In genomic region chr17:72192409-72193192, GRCh38 we compare ENCODE assay signal across 13 cellular contexts.
DNase-seq lines count a peak whose midpoint lies in the region; ATAC-seq and TF ChIP-seq lines count a peak whose summit lies in the region.
"Had no signal": no experiment of that assay in that cellular context is flagged by ENCODE, and none has a peak within 500 bp of the region (broad histone marks: within the 10 kb centered on the region; RNA-seq: fewer than 3 reads in every experiment).

No MANE protein-coding gene starts in this region.

- no peak for ATAC-seq in HG02642 (IDR thresholded peaks at IDR 0.05; ENCODE audit: poor library complexity, unreplicated experiment)
- no peak for ATAC-seq in activated T-helper 17 cell treated with anti-CD3 and anti-CD28 coated beads, Interleukin-2, amount 50 U/mL, for 72 hours (replicated peaks)

- BruUV-seq in Caco-2 (replicated peaks; lab: Mats Ljungman, UMichigan), result no TSS peak

- H3K4me1 ChIP-seq in mesodermal cell (ENCODE audit: control insufficient read depth, insufficient read depth, low read length, poor library complexity, severe bottlenecking) (peaks cover 17% of the 10 kb centered on the region), Caco-2 (no peaks in the 10 kb centered on the region)

- 86 to 88% methylated on average over 3 to 5 of the region's 8 CpGs for WGBS in mesodermal cell (ENCODE audit: insufficient coverage in 2 of 2), 2 experiments

- H3K27ac ChIP-seq in AG04450 (ENCODE audit: low read depth, low read length) (peak overlapping the region; percentile 85), mesodermal cell (ENCODE audit: low read depth, low read length, severe bottlenecking) (peak overlapping the region; percentile 53)
- H3K27ac ChIP-seq: BLaER1 had no signal

- H3K4me1 Mint-ChIP-seq in Caco-2 (ENCODE audit: low read depth, unreplicated experiment) (no peaks in the 10 kb centered on the region), chondrocyte (ENCODE audit: low read depth) (no peaks in the 10 kb centered on the region)
- H3K4me1 Mint-ChIP-seq in activated T-helper 17 cell treated with anti-CD3 and anti-CD28 coated beads, Interleukin-2, amount 50 U/mL, for 72 hours, result no peaks in the 10 kb centered on the region
- H3K4me1 Mint-ChIP-seq: naive B cell had no signal

- CTCF ChIA-PET in AG04450 (lab: Charles Lee) (no interaction called here), Caco-2 (lab: Charles Lee) (no interaction called here)

- H3K4me3 ChIP-seq in AG04450 (ENCODE audit: low read depth, low read length) (no peak overlapping the region), MG63 (no peak overlapping the region), fibroblast of mammary gland (ENCODE audit: control insufficient read depth, low read depth, low read length) (no peak overlapping the region), mesodermal cell (ENCODE audit: extremely low read depth, insufficient read depth, low read length, poor library complexity, severe bottlenecking) (no peak overlapping the region), Caco-2 (ENCODE audit: low read depth, low read length) (no peak overlapping the region)
- H3K4me3 ChIP-seq: BLaER1 had no signal

- H3K27me3 Mint-ChIP-seq in Caco-2 (ENCODE audit: insufficient read depth, unreplicated experiment), result no peaks in the 10 kb centered on the region
- peaks cover 7% of the 10 kb centered on the region for H3K27me3 Mint-ChIP-seq in activated T-helper 17 cell treated with anti-CD3 and anti-CD28 coated beads, Interleukin-2, amount 50 U/mL, for 72 hours
- no peaks in the 10 kb centered on the region for H3K27me3 Mint-ChIP-seq in chondrocyte (ENCODE audit: low read depth)
- H3K27me3 Mint-ChIP-seq: naive B cell had no signal

- H3K4me3 Mint-ChIP-seq in Caco-2 (ENCODE audit: unreplicated experiment), result no peak overlapping the region
- no peak overlapping the region for H3K4me3 Mint-ChIP-seq in activated T-helper 17 cell treated with anti-CD3 and anti-CD28 coated beads, Interleukin-2, amount 50 U/mL, for 72 hours
- no peak overlapping the region for H3K4me3 Mint-ChIP-seq in chondrocyte (ENCODE audit: unreplicated experiment)
- H3K4me3 Mint-ChIP-seq: naive B cell had no signal

- H3K27ac Mint-ChIP-seq in Caco-2 (ENCODE audit: unreplicated experiment) (no peak overlapping the region), chondrocyte (ENCODE audit: unreplicated experiment) (no peak overlapping the region)
- H3K27ac Mint-ChIP-seq in activated T-helper 17 cell treated with anti-CD3 and anti-CD28 coated beads, Interleukin-2, amount 50 U/mL, for 72 hours, result no peak overlapping the region

- intact Hi-C loops in Caco-2 (cut with micrococcal nuclease; ENCODE audit: unreplicated experiment), result no loop called here

- no peaks in the 10 kb centered on the region for H3K9me3 ChIP-seq in AG04450 (ENCODE audit: control insufficient read depth, insufficient read depth, low read length)
- H3K9me3 ChIP-seq in MG63, result peaks cover 7% of the 10 kb centered on the region; the same call in 1 of the 2 replicates
- no peaks in the 10 kb centered on the region for H3K9me3 ChIP-seq in mesodermal cell (ENCODE audit: control insufficient read depth, low read length)
- H3K9me3 ChIP-seq in Caco-2, result no peaks in the 10 kb centered on the region; the same call in 1 of the 2 replicates

- TF ChIP-seq CTCF in AG04450 (IDR thresholded peaks at IDR 0.05; ENCODE audit: low read depth, low read length) (no peak), fibroblast of mammary gland (conservative IDR thresholded peaks at IDR 0.05; ENCODE audit: control insufficient read depth, insufficient read depth, low read depth, low read length) (no peak), Caco-2 (IDR thresholded peaks at IDR 0.05; ENCODE audit: insufficient read depth in 1 of 2, low read depth in 1 of 2, low read length in 1 of 2, severe bottlenecking in 1 of 2, unreplicated experiment in 1 of 2) (no peak), chondrocyte (IDR thresholded peaks at IDR 0.05) (no peak)

- peaks cover 18% of the 10 kb centered on the region for H3K9me3 Mint-ChIP-seq in Caco-2 (ENCODE audit: unreplicated experiment)
- H3K9me3 Mint-ChIP-seq in activated T-helper 17 cell treated with anti-CD3 and anti-CD28 coated beads, Interleukin-2, amount 50 U/mL, for 72 hours, result peaks cover 4% of the 10 kb centered on the region
- peaks cover 6% of the 10 kb centered on the region for H3K9me3 Mint-ChIP-seq in chondrocyte (ENCODE audit: low read depth)

- no peaks in the 10 kb centered on the region for H3K36me3 Mint-ChIP-seq in Caco-2 (ENCODE audit: insufficient read depth, unreplicated experiment)
- H3K36me3 Mint-ChIP-seq in activated T-helper 17 cell treated with anti-CD3 and anti-CD28 coated beads, Interleukin-2, amount 50 U/mL, for 72 hours (ENCODE audit: low read depth), result no peaks in the 10 kb centered on the region
- H3K36me3 Mint-ChIP-seq in chondrocyte (ENCODE audit: low read depth), result no peaks in the 10 kb centered on the region

- DNase-seq in AG04450 (ENCODE audit: low read depth, low spot score) (peak; percentile 90), MG63 (peak; percentile 76), fibroblast of mammary gland (ENCODE audit: low read depth) (peak; percentile 87), Caco-2 (no peak), chondrocyte (ENCODE audit: low spot score) (no peak)
- DNase-seq: H7; KBM-7; naive B cell; stimulated activated CD4-positive, alpha-beta T cell treated with anti-CD3 and anti-CD28 coated beads, Interleukin-15, amount 100 ng/mL, for 24 hours had no signal

- POLR2A ChIA-PET in AG04450 (lab: Yijun Ruan, JAX), result interaction anchor here (0.6 to 2.8 kb wide), 3 partner anchors 53 to 162 kb away, joined by 3 to 22 read pairs (median 4); partner anchors contain the start of gene SOX9
- POLR2A ChIA-PET in Caco-2 (lab: Charles Lee), result no interaction called here

- H3K36me3 ChIP-seq in MG63 (no peaks in the 10 kb centered on the region), mesodermal cell (ENCODE audit: control insufficient read depth, insufficient read depth, low read length) (no peaks in the 10 kb centered on the region), Caco-2 (ENCODE audit: control insufficient read depth, insufficient read depth, low read length) (no peaks in the 10 kb centered on the region)
- H3K36me3 ChIP-seq: BLaER1 had no signal

- H3K27me3 ChIP-seq in AG04450 (ENCODE audit: control insufficient read depth, insufficient read depth, low read length) (no peaks in the 10 kb centered on the region), MG63 (no peaks in the 10 kb centered on the region), Caco-2 (replicated peaks; ENCODE audit: control insufficient read depth, insufficient read depth, low read length) (no peaks in the 10 kb centered on the region)
- H3K27me3 ChIP-seq: BLaER1 had no signal

Comparison
In these comparisons a context has a peak if more than half of its experiments do, and no peak if none do; other contexts are left out.
1. DNase-seq: peak in AG04450 (single experiment), MG63 (single experiment) and fibroblast of mammary gland (single experiment); none in Caco-2 (0 of 2) and chondrocyte (single experiment).